Comparison of ENCODE assay signal across 2 cellular contexts in genomic region chr22:45463691-45464090, GRCh38. TPM values are rescaled to one million over a fixed set of nuclear protein-coding genes. Genes with fewer than 3 reads are reported as not detected.
"Had no signal": no experiment of that assay in that cellular context is flagged by ENCODE, and none has a peak within 500 bp of the region (broad histone marks: within the 10 kb centered on the region; RNA-seq: fewer than 3 reads in every experiment).

No MANE protein-coding gene starts in this region.

RNA-seq across cellular contexts. Expression of gene SMC1B, which starts 50.3 kb away (rescaled TPM):
- total RNA-seq: LHCN-M2, MCF 10A had no signal
